ENCODE assay signal across 1 cellular context in the genomic region with DNA sequence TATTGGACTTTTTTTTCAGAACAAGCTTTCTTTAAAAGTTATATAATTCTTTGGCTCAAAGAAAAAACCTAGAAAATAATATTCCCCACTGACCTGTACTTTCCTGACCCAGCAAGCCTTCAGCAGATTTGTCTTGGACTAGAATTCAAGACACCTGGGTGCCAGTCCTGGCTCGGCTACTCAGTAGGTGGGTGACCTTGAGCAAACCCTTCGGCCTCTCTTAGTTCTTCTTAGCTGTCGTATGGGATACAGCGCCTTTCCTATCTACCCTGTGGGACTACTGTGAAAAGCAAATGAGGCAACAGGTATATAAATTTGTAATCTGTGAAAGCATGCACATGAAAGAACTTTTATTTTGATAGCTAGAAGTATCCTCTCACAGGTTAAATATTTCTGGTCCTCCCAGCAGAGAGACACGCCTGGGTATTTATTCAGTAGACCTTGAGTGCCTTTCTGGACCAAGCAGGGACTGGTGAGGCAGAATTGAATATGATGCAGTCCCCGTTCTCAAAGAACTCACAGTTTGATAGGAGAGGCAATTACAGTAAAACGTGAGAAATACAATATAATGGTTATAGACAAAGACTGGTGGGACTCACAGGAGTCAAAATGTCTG.
TF ChIP-seq lines count a peak whose summit lies in the region.

No MANE protein-coding gene starts in this region.

TF ChIP-seq in H1, 55 proteins besides CTCF, POLR2A, EP300 and RAD21:
- TF ChIP-seq CEBPB (IDR thresholded peaks at IDR 0.05; ENCODE audit: low read depth, low read length) (no peak), CHD7 (IDR thresholded peaks at IDR 0.05; ENCODE audit: insufficient replicate concordance, low read length) (no peak), ATF3 (IDR thresholded peaks at IDR 0.05; ENCODE audit: insufficient read depth, low read depth, low read length) (no peak), HDAC2 (IDR thresholded peaks at IDR 0.05; ENCODE audit: borderline replicate concordance in 1 of 2, low read depth in 2 of 2, low read length in 2 of 2) (no peak), PHF8 (conservative IDR thresholded peaks at IDR 0.05; ENCODE audit: low read depth, low read length) (no peak), RXRA (IDR thresholded peaks at IDR 0.05; ENCODE audit: insufficient read depth, low read depth, low read length) (no peak), BACH1 (IDR thresholded peaks at IDR 0.05; ENCODE audit: low read length) (no peak), SIN3A (conservative IDR thresholded peaks at IDR 0.05 in 1 of 2, IDR thresholded peaks at IDR 0.05 in 1 of 2; ENCODE audit: low read depth in 1 of 2, low read length in 2 of 2) (no peak), SRF (IDR thresholded peaks at IDR 0.05; ENCODE audit: low read depth, low read length) (no peak), SP1 (IDR thresholded peaks at IDR 0.05; ENCODE audit: low read depth, low read length) (no peak), TEAD4 (IDR thresholded peaks at IDR 0.05; ENCODE audit: low read depth, low read length) (no peak), SIRT6 (IDR thresholded peaks at IDR 0.05; ENCODE audit: low read length) (no peak), SUZ12 (IDR thresholded peaks at IDR 0.05; ENCODE audit: low read length) (no peak), YY1 (IDR thresholded peaks at IDR 0.05; ENCODE audit: low read depth, low read length) (no peak), SP2 (IDR thresholded peaks at IDR 0.05; ENCODE audit: low read length) (no peak), TBP (IDR thresholded peaks at IDR 0.05; ENCODE audit: low read depth, low read length) (no peak), SAP30 (IDR thresholded peaks at IDR 0.05; ENCODE audit: insufficient read depth, insufficient replicate concordance, low read length) (no peak), CHD2 (IDR thresholded peaks at IDR 0.05; ENCODE audit: low read length) (no peak), JUND (IDR thresholded peaks at IDR 0.05; ENCODE audit: low read length) (no peak)
